Comparison of ENCODE assay signal across 9 cellular contexts in the genomic region with DNA sequence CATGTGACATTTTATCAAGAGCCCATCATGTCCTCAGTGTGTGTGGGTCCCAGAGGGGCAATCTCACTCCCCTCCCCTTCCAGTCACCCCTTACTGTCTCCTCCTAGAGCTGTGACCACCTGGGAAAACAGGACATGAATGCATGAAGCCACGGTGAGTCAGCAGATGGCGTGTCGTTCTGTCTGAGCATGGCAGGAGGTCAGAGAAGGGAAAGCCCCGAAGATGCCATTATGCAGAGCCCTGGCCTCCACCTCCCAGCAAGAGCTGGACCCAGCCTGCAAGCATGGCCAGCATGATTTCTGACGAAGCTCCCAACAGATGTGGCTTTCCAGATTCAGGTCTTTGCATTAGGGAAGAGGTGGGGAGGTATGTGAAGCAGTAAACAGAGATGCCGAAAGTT.
DNase-seq lines count a peak whose midpoint lies in the region; ATAC-seq and TF ChIP-seq lines count a peak whose summit lies in the region.
"Had no signal": no experiment of that assay in that cellular context is flagged by ENCODE, and none has a peak within 500 bp of the region (broad histone marks: within the 10 kb centered on the region; RNA-seq: fewer than 3 reads in every experiment).

No MANE protein-coding gene starts in this region.

- H3K27ac ChIP-seq in tibial artery (no peak overlapping the region), osteoblast (ENCODE audit: low read depth, low read length) (no peak overlapping the region)

- no peak overlapping the region for H3K4me3 Mint-ChIP-seq in activated CD4-positive, alpha-beta memory T cell treated with anti-CD3 and anti-CD28 coated beads for 36 hours
- H3K4me3 Mint-ChIP-seq in activated CD4-positive, alpha-beta memory T cell treated with anti-CD3 and anti-CD28 coated beads, Interleukin-2, amount 10 ng/mL, durations not matched to agents 7 days and 5 days = no peak overlapping the region
- no peak overlapping the region for H3K4me3 Mint-ChIP-seq in stimulated activated effector memory CD8-positive, alpha-beta T cell treated with anti-CD3 and anti-CD28 coated beads, Interleukin-12 subunit alpha, Interleukin-12 subunit beta, amount 100 ng/mL, for 72 hours

- peaks cover 23% of the 10 kb centered on the region for H3K27me3 Mint-ChIP-seq in activated CD4-positive, alpha-beta memory T cell treated with anti-CD3 and anti-CD28 coated beads for 36 hours
- peaks cover 10% of the 10 kb centered on the region for H3K27me3 Mint-ChIP-seq in activated CD4-positive, alpha-beta memory T cell treated with anti-CD3 and anti-CD28 coated beads, Interleukin-2, amount 10 ng/mL, durations not matched to agents 7 days and 5 days

- POLR2A ChIA-PET in activated CD4-positive, alpha-beta memory T cell treated with anti-CD3 and anti-CD28 coated beads for 36 hours (lab: Charles Lee) = no interaction called here
- POLR2A ChIA-PET in activated CD4-positive, alpha-beta memory T cell treated with anti-CD3 and anti-CD28 coated beads, Interleukin-2, amount 10 ng/mL, durations not matched to agents 7 days and 5 days (lab: Charles Lee) = no interaction called here

- H4K20me1 ChIP-seq in osteoblast (ENCODE audit: insufficient read depth, low read length) = no peaks in the 10 kb centered on the region

- H3K9me3 Mint-ChIP-seq in activated CD4-positive, alpha-beta memory T cell treated with anti-CD3 and anti-CD28 coated beads for 36 hours = no peaks in the 10 kb centered on the region
- no peaks in the 10 kb centered on the region for H3K9me3 Mint-ChIP-seq in activated CD4-positive, alpha-beta memory T cell treated with anti-CD3 and anti-CD28 coated beads, Interleukin-2, amount 10 ng/mL, durations not matched to agents 7 days and 5 days
- no peaks in the 10 kb centered on the region for H3K9me3 Mint-ChIP-seq in stimulated activated effector memory CD8-positive, alpha-beta T cell treated with anti-CD3 and anti-CD28 coated beads, Interleukin-12 subunit alpha, Interleukin-12 subunit beta, amount 100 ng/mL, for 72 hours

- H3K4me3 ChIP-seq in tibial artery (no peak overlapping the region), osteoblast (ENCODE audit: insufficient read depth, low read length) (no peak overlapping the region)

- ATAC-seq in HG02938 (IDR thresholded peaks at IDR 0.05; ENCODE audit: unreplicated experiment) = peak; percentile 42
- ATAC-seq in stimulated activated effector memory CD8-positive, alpha-beta T cell treated with anti-CD3 and anti-CD28 coated beads, Interleukin-12 subunit alpha, Interleukin-12 subunit beta, amount 100 ng/mL, for 72 hours = peak; percentile 29

- intact Hi-C loops in activated CD4-positive, alpha-beta memory T cell treated with anti-CD3 and anti-CD28 coated beads for 36 hours (cut with micrococcal nuclease) = loop anchor here (10.0 kb wide), 1 partner anchor 404 kb away; no protein-coding TSS in a partner anchor
- intact Hi-C loops in tibial artery (cut with DNase I; ENCODE audit: low total_unique reads) = no loop called here

- H3K4me1 ChIP-seq in tibial artery (no peaks in the 10 kb centered on the region), osteoblast (ENCODE audit: insufficient read depth, low read length) (no peaks in the 10 kb centered on the region)

- CTCF ChIA-PET in activated CD4-positive, alpha-beta memory T cell treated with anti-CD3 and anti-CD28 coated beads for 36 hours (lab: Charles Lee) = no interaction called here
- CTCF ChIA-PET in activated CD4-positive, alpha-beta memory T cell treated with anti-CD3 and anti-CD28 coated beads, Interleukin-2, amount 10 ng/mL, durations not matched to agents 7 days and 5 days (lab: Charles Lee) = interaction anchor here (0.5 kb wide), 1 partner anchor 145 kb away, joined by 3 read pairs; no protein-coding TSS in a partner anchor

- H3K9me3 ChIP-seq in tibial artery (no peaks in the 10 kb centered on the region), osteoblast (ENCODE audit: low read depth, low read length) (no peaks in the 10 kb centered on the region)

- no peak overlapping the region for H3K27ac Mint-ChIP-seq in activated CD4-positive, alpha-beta memory T cell treated with anti-CD3 and anti-CD28 coated beads for 36 hours
- H3K27ac Mint-ChIP-seq in activated CD4-positive, alpha-beta memory T cell treated with anti-CD3 and anti-CD28 coated beads, Interleukin-2, amount 10 ng/mL, durations not matched to agents 7 days and 5 days = no peak overlapping the region
- no peak overlapping the region for H3K27ac Mint-ChIP-seq in stimulated activated effector memory CD8-positive, alpha-beta T cell treated with anti-CD3 and anti-CD28 coated beads, Interleukin-12 subunit alpha, Interleukin-12 subunit beta, amount 100 ng/mL, for 72 hours

- DNase-seq in activated CD4-positive, alpha-beta memory T cell treated with anti-CD3 and anti-CD28 coated beads for 36 hours = peak; percentile 23
- no peak for DNase-seq in activated CD4-positive, alpha-beta memory T cell treated with anti-CD3 and anti-CD28 coated beads, Interleukin-2, amount 10 ng/mL, durations not matched to agents 7 days and 5 days
- peak; percentile 88 for DNase-seq in RPMI7951 (ENCODE audit: low read depth)
- no peak for DNase-seq in stimulated activated effector memory CD8-positive, alpha-beta T cell treated with anti-CD3 and anti-CD28 coated beads, Interleukin-12 subunit alpha, Interleukin-12 subunit beta, amount 100 ng/mL, for 72 hours (ENCODE audit: low spot score in 2 of 2)
- DNase-seq in stimulated activated CD4-positive, alpha-beta T cell treated with anti-CD3 and anti-CD28 coated beads, Interleukin-4, amount 100 ng/mL, for 24 hours = no peak
- no peak for DNase-seq in tibial artery
- no peak for DNase-seq in osteoblast (ENCODE audit: insufficient read length, low spot score, missing footprints)
- DNase-seq: anterior cingulate cortex had no signal

- TF ChIP-seq CTCF in tibial artery (IDR thresholded peaks at IDR 0.05) (no peak), osteoblast (IDR thresholded peaks at IDR 0.05; ENCODE audit: extremely low read depth, low read depth, low read length) (no peak)

- no peaks in the 10 kb centered on the region for H3K36me3 Mint-ChIP-seq in activated CD4-positive, alpha-beta memory T cell treated with anti-CD3 and anti-CD28 coated beads for 36 hours
- H3K36me3 Mint-ChIP-seq in activated CD4-positive, alpha-beta memory T cell treated with anti-CD3 and anti-CD28 coated beads, Interleukin-2, amount 10 ng/mL, durations not matched to agents 7 days and 5 days (ENCODE audit: low read depth) = no peaks in the 10 kb centered on the region
- H3K36me3 Mint-ChIP-seq in stimulated activated effector memory CD8-positive, alpha-beta T cell treated with anti-CD3 and anti-CD28 coated beads, Interleukin-12 subunit alpha, Interleukin-12 subunit beta, amount 100 ng/mL, for 72 hours = peaks cover 6% of the 10 kb centered on the region

- H3K27me3 ChIP-seq in tibial artery = peaks cover 0 to 32% of the 10 kb centered on the region in 2 donors
- peaks cover 33% of the 10 kb centered on the region for H3K27me3 ChIP-seq in osteoblast (ENCODE audit: insufficient read depth, low read length)

- no peak overlapping the region for H3K4me2 ChIP-seq in osteoblast (ENCODE audit: insufficient read depth, low read length)

- H3K4me1 Mint-ChIP-seq in activated CD4-positive, alpha-beta memory T cell treated with anti-CD3 and anti-CD28 coated beads for 36 hours (ENCODE audit: low read depth) = no peaks in the 10 kb centered on the region
- no peaks in the 10 kb centered on the region for H3K4me1 Mint-ChIP-seq in activated CD4-positive, alpha-beta memory T cell treated with anti-CD3 and anti-CD28 coated beads, Interleukin-2, amount 10 ng/mL, durations not matched to agents 7 days and 5 days
- H3K4me1 Mint-ChIP-seq in stimulated activated effector memory CD8-positive, alpha-beta T cell treated with anti-CD3 and anti-CD28 coated beads, Interleukin-12 subunit alpha, Interleukin-12 subunit beta, amount 100 ng/mL, for 72 hours = peaks cover 11% of the 10 kb centered on the region

- no peaks in the 10 kb centered on the region for H3K36me3 ChIP-seq in tibial artery
- H3K36me3 ChIP-seq in osteoblast (ENCODE audit: insufficient read depth, low read length) = no peaks in the 10 kb centered on the region

- H3K79me2 ChIP-seq in osteoblast (ENCODE audit: insufficient read depth, low read length) = no peaks in the 10 kb centered on the region

- H2AFZ ChIP-seq in osteoblast (ENCODE audit: low read length) = no peak overlapping the region

Comparison
In these comparisons a context has a peak if more than half of its experiments do, and no peak if none do; other contexts are left out.
1. DNase-seq: peak in activated CD4-positive, alpha-beta memory T cell treated with anti-CD3 and anti-CD28 coated beads for 36 hours (single experiment) and RPMI7951 (single experiment); none in activated CD4-positive, alpha-beta memory T cell treated with anti-CD3 and anti-CD28 coated beads, Interleukin-2, amount 10 ng/mL, durations not matched to agents 7 days and 5 days (single experiment), stimulated activated effector memory CD8-positive, alpha-beta T cell treated with anti-CD3 and anti-CD28 coated beads, Interleukin-12 subunit alpha, Interleukin-12 subunit beta, amount 100 ng/mL, for 72 hours (0 of 2), stimulated activated CD4-positive, alpha-beta T cell treated with anti-CD3 and anti-CD28 coated beads, Interleukin-4, amount 100 ng/mL, for 24 hours (single experiment), tibial artery (0 of 2) and osteoblast (single experiment).